In genomic region chr1:41218152-41218551, GRCh38 we compare ENCODE assay signal across 33 cellular contexts.
"Had no signal": no experiment of that assay in that cellular context is flagged by ENCODE, and none has a peak within 500 bp of the region (broad histone marks: within the 10 kb centered on the region; RNA-seq: fewer than 3 reads in every experiment).

No MANE protein-coding gene starts in this region.

- H3K36me3 ChIP-seq: adrenal gland, brain microvascular endothelial cell, breast epithelium had no signal

- ATAC-seq: activated naive CD4-positive, alpha-beta T cell treated with anti-CD3 and anti-CD28 coated beads, Interleukin-2, amount 50 U/mL, for 72 hours; activated naive CD8-positive, alpha-beta T cell treated with anti-CD3 and anti-CD28 coated beads, Interleukin-2, amount 50 U/mL, for 24 hours; activated T-cell treated with anti-CD3 and anti-CD28 coated beads, Interleukin-2, amount 50 U/mL, for 4 hours; activated T-cell treated with anti-CD3 and anti-CD28 coated beads, Interleukin-2, amount 50 U/mL, for 72 hours; activated T-helper 17 cell treated with anti-CD3 and anti-CD28 coated beads, Interleukin-2, amount 50 U/mL, for 72 hours; body of pancreas had no signal

- H3K9me3 ChIP-seq: adrenal gland, body of pancreas had no signal

- DNase-seq: activated effector memory CD4-positive, alpha-beta T cell treated with anti-CD3 and anti-CD28 coated beads, Interleukin-2, amount 50 U/mL, for 16 hours; activated effector memory CD4-positive, alpha-beta T cell treated with Interleukin-2 at 50 U/mL for 16 hours; activated gamma-delta T cell; activated gamma-delta T cell treated with Interleukin-2 at 50 U/mL for 16 hours; activated naive CD4-positive, alpha-beta T cell; activated naive CD4-positive, alpha-beta T cell treated with anti-CD3 and anti-CD28 coated beads for 36 hours; activated naive CD4-positive, alpha-beta T cell treated with anti-CD3 and anti-CD28 coated beads, Interleukin-2, amount 10 ng/mL, durations not matched to agents 7 days and 5 days; activated naive CD4-positive, alpha-beta T cell treated with anti-CD3 and anti-CD28 coated beads, Interleukin-2, amount 50 U/mL, for 16 hours; activated naive CD4-positive, alpha-beta T cell treated with Interleukin-2 at 50 U/mL for 16 hours; activated naive CD8-positive, alpha-beta T cell treated with anti-CD3 and anti-CD28 coated beads for 36 hours; activated naive CD8-positive, alpha-beta T cell treated with anti-CD3 and anti-CD28 coated beads, Interleukin-2, amount 10 ng/mL, durations not matched to agents 7 days and 5 days; activated naive CD8-positive, alpha-beta T cell treated with anti-CD3 and anti-CD28 coated beads, Interleukin-2, amount 50 U/mL, for 24 hours; activated T-cell treated with anti-CD3 and anti-CD28 coated beads, Interleukin-2, amount 50 U/mL, for 1 hour; activated T-cell treated with anti-CD3 and anti-CD28 coated beads, Interleukin-2, amount 50 U/mL, for 24 hours; activated T-cell treated with anti-CD3 and anti-CD28 coated beads, Interleukin-2, amount 50 U/mL, for 4 hours; activated T-cell treated with anti-CD3 and anti-CD28 coated beads, Interleukin-2, amount 50 U/mL, for 48 hours; activated T-cell treated with anti-CD3 and anti-CD28 coated beads, Interleukin-2, amount 50 U/mL, for 72 hours; adrenal gland; amniotic stem cell; amygdala; anterior cingulate cortex; aorta; body of pancreas; brain microvascular endothelial cell; caudate nucleus; central memory CD4-positive, alpha-beta T cell; cerebellar nuclear complex had no signal

- H3K4me1 ChIP-seq: breast epithelium had no signal

- FAIRE-seq: astrocyte had no signal

- H3K27ac ChIP-seq: adrenal gland, ascending aorta, body of pancreas, brain microvascular endothelial cell, breast epithelium had no signal

- H3K27me3 ChIP-seq: adrenal gland, ascending aorta, body of pancreas, brain microvascular endothelial cell, breast epithelium, cardiac muscle cell had no signal

- H3K4me3 ChIP-seq: adrenal gland, ascending aorta, body of pancreas, breast epithelium, cardiac muscle cell had no signal
